ENCODE assay signal across 23 cellular contexts in genomic region chr10:116817780-116818343, GRCh38. TPM values are rescaled to one million over a fixed set of nuclear protein-coding genes. Genes with fewer than 3 reads are reported as not detected.
"Had no signal": no experiment of that assay in that cellular context is flagged by ENCODE, and none has a peak within 500 bp of the region (broad histone marks: within the 10 kb centered on the region; RNA-seq: fewer than 3 reads in every experiment).

No MANE protein-coding gene starts in this region.

- H3K36me3 ChIP-seq: MG63 had no signal

- H3K4me3 ChIP-seq: MG63 had no signal

- H3K4me2 ChIP-seq: SK-N-SH had no signal

- DNase-seq: IMR-90, Karpas-422, KG1, MG63, NCI-H1092, NCI-H1105 treated with DMSO at 0.1 percent for 48 hours, NCI-H1417 treated with DMSO at 0.1 percent for 48 hours, NCI-H146, NCI-H1694 treated with DMSO at 0.1 percent for 48 hours, NCI-H1930, NCI-H2081, NCI-H2107, NCI-H2227 treated with DMSO at 0.1 percent for 48 hours, NCI-H510A, NCI-H524 treated with DMSO at 0.1 percent for 48 hours, NCI-H69, NCI-H774, RPMI8226, SHP77, SK-N-SH had no signal

- H3K9me3 ChIP-seq: SK-N-SH had no signal

- FAIRE-seq: HepG2, RCC 7860 had no signal

- H3K27me3 ChIP-seq: MG63 had no signal

- ATAC-seq: HepG2 had no signal

- H3K9ac ChIP-seq: SK-N-SH had no signal

RNA-seq across cellular contexts. Expression of gene ENO4, which starts 31.4 kb away (rescaled TPM):
- total RNA-seq: HepG2, HT1080 had no signal
- polyA plus RNA-seq: HepG2 had no signal
